Comparison of ENCODE assay signal across 23 cellular contexts in the genomic region with DNA sequence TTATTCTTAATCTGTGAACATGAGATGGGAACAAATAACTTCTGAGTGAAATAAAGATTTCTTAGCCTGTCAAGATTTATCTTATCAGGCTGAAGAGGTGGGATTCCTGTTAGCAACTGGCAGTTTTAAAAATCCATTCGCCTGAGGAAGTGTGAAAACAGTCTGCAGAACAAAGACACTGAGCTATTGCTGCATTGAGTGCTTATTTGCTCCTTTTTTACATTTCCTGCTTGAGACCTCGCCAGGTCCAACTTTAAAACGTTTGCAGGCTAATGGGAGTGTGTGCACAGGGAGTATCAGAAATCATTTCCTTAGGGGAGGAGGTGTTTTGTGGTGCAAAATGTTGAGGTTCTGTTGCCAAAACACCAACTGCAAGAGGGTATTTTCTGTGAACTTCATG.
DNase-seq lines count a peak whose midpoint lies in the region; ATAC-seq, FAIRE-seq and TF ChIP-seq lines count a peak whose summit lies in the region.
"Had no signal": no experiment of that assay in that cellular context is flagged by ENCODE, and none has a peak within 500 bp of the region (broad histone marks: within the 10 kb centered on the region; RNA-seq: fewer than 3 reads in every experiment).

No MANE protein-coding gene starts in this region.

- H3K36me3 Mint-ChIP-seq in activated T-cell treated with anti-CD3 and anti-CD28 coated beads, Interleukin-2, amount 50 U/mL, for 72 hours (ENCODE audit: insufficient read depth in 2 of 2) = no peaks in the 10 kb centered on the region
- H3K36me3 Mint-ChIP-seq: CD8-positive, alpha-beta T cell had no signal

- H3K4me1 Mint-ChIP-seq in activated T-cell treated with anti-CD3 and anti-CD28 coated beads, Interleukin-2, amount 50 U/mL, for 72 hours (ENCODE audit: low read depth) = no peaks in the 10 kb centered on the region

- no peak overlapping the region for H3K18ac ChIP-seq in H1 (ENCODE audit: extremely low read depth, low read length)

- H3K4me1 ChIP-seq in HUES64 (ENCODE audit: insufficient read depth, low read length) (peaks cover 32% of the 10 kb centered on the region), H1 (replicated peaks in 1 of 4; ENCODE audit: control insufficient read depth in 3 of 4, insufficient read depth in 4 of 4, low read length in 3 of 4) (peaks cover 4 to 18% (median 9%) of the 10 kb centered on the region in 4 experiments; a peak in 6 of 7 replicates), ascending aorta (no peaks in the 10 kb centered on the region)
- H3K4me1 ChIP-seq: HAP-1 had no signal

- H2BK15ac ChIP-seq in H1 (ENCODE audit: low read length) = no peak overlapping the region

- no peak for TF ChIP-seq EP300 in H1 (IDR thresholded peaks at IDR 0.05; ENCODE audit: borderline replicate concordance in 1 of 2, low read depth in 2 of 2, low read length in 2 of 2)

- H3K4ac ChIP-seq in H1 (replicated peaks; ENCODE audit: insufficient read length, low read depth, low read length) = no peak overlapping the region

- POLR2A ChIA-PET in H1 (lab: Charles Lee; ENCODE audit: partially characterized antibody) = no interaction called here

- H3K9me3 Mint-ChIP-seq in activated T-cell treated with anti-CD3 and anti-CD28 coated beads, Interleukin-2, amount 50 U/mL, for 72 hours = peaks cover 2 to 5% of the 10 kb centered on the region in 2 donors

- H4K5ac ChIP-seq in H1 (ENCODE audit: insufficient read length, low read depth, low read length) = no peak overlapping the region

- WGBS in HUES64 = 18% methylated on average over 3 of the region's 3 CpGs
- WGBS in H1 (ENCODE audit: extremely low coverage in 1 of 2, insufficient coverage in 1 of 2, insufficient read length in 1 of 2, insufficient replicate concordance in 2 of 2, low coverage in 1 of 2, low lambda C conversion rate in 2 of 2, missing lambda C conversion rate in 1 of 2), 2 experiments = 43% methylated on average over 3 of the region's 3 CpGs; no CpG with 5 or more reads in 1 of the 2 experiments

- H3K27ac Mint-ChIP-seq in activated T-cell treated with anti-CD3 and anti-CD28 coated beads, Interleukin-2, amount 50 U/mL, for 72 hours = no peak overlapping the region
- H3K27ac Mint-ChIP-seq: CD8-positive, alpha-beta T cell; T-helper 1 cell treated with Interleukin-12 subunit alpha and Interleukin-12 subunit beta and Interleukin-4 antibody, amounts not matched to agents 30 μg/mL and 1 μg/mL, for 36 hours had no signal

- H3K79me2 ChIP-seq in H1 (ENCODE audit: control insufficient read depth in 1 of 2, insufficient read depth in 2 of 2, low read length in 2 of 2) = no peaks in the 10 kb centered on the region

- CTCF ChIA-PET in H1 (lab: Charles Lee; ENCODE audit: partially characterized antibody) = interaction anchor here (0.6 kb wide), 1 partner anchor 946 kb away, joined by 4 read pairs; no protein-coding TSS in a partner anchor

- TF ChIP-seq RAD21 in H1 (IDR thresholded peaks at IDR 0.05 in 1 of 2, conservative IDR thresholded peaks at IDR 0.05 in 1 of 2; ENCODE audit: low read depth in 2 of 2, low read length in 2 of 2) = no peak

- H4K8ac ChIP-seq in H1 (ENCODE audit: extremely low read depth, insufficient read depth, low read length) = no peak overlapping the region

- no peak overlapping the region for H3K4me2 ChIP-seq in H1 (ENCODE audit: insufficient read depth in 1 of 2, low read depth in 2 of 2, low read length in 2 of 2)

- no peaks in the 10 kb centered on the region for H3K36me3 ChIP-seq in HUES64 (ENCODE audit: insufficient read depth, low read length)
- H3K36me3 ChIP-seq in H1 (ENCODE audit: control insufficient read depth in 2 of 4, insufficient read depth in 4 of 4, low read length in 3 of 4) = no peaks in the 10 kb centered on the region
- no peaks in the 10 kb centered on the region for H3K36me3 ChIP-seq in ascending aorta
- H3K36me3 ChIP-seq: HAP-1 had no signal

- H3K56ac ChIP-seq in H1 (replicated peaks; ENCODE audit: insufficient read length, low read depth, low read length) = no peak overlapping the region

- no peaks in the 10 kb centered on the region for H3K27me3 Mint-ChIP-seq in activated T-cell treated with anti-CD3 and anti-CD28 coated beads, Interleukin-2, amount 50 U/mL, for 72 hours (ENCODE audit: low read depth)

- FAIRE-seq in H1 (lab: Jason Lieb, UNC) = peak; percentile 19
- FAIRE-seq: HTR-8/SVneo had no signal

- H3K14ac ChIP-seq in H1 (ENCODE audit: insufficient read length) = no peak overlapping the region

- peak; percentile 25 for DNase-seq in NCI-H2029 (lab: John Stamatoyannopoulos, UW)
- DNase-seq in NCI-H2029 treated with DMSO at 0.1 percent for 48 hours (lab: John Stamatoyannopoulos, UW) = no peak
- no peak for DNase-seq in H1 (ENCODE audit: low read depth in 1 of 2, low spot score in 2 of 2)
- DNase-seq in retina = peak; percentile 34
- DNase-seq in ascending aorta (ENCODE audit: low spot score in 2 of 2) = no peak
- no peak for DNase-seq in activated T-cell treated with anti-CD3 and anti-CD28 coated beads, Interleukin-2, amount 50 U/mL, for 72 hours
- no peak for DNase-seq in NCI-H146 (lab: John Stamatoyannopoulos, UW)
- DNase-seq: 8988T; AML-193; Calu3; CD8-positive, alpha-beta T cell; DMS53; Karpas-422; MV-4-11; NCI-H1105 treated with DMSO at 0.1 percent for 48 hours; NCI-H345; NCI-H524; PC-3; Right ventricle myocardium superior had no signal

- H3K4me3 ChIP-seq in HUES64 (ENCODE audit: low read length) = no peak overlapping the region
- H3K4me3 ChIP-seq in H1 (ENCODE audit: extremely low read depth in 1 of 4, insufficient read depth in 2 of 4, low read depth in 3 of 4, low read length in 4 of 4) = no peak overlapping the region
- H3K4me3 ChIP-seq in ascending aorta = no peak overlapping the region
- H3K4me3 ChIP-seq: HAP-1 had no signal

- H2BK12ac ChIP-seq in H1 (ENCODE audit: low read depth, low read length) = 0 out of 2 replicates have a peak overlapping the region, but pooled peaks have one; percentile 51

- no peak overlapping the region for H3K9ac ChIP-seq in HUES64 (ENCODE audit: low read depth, low read length)
- H3K9ac ChIP-seq in H1 (replicated peaks in 1 of 4; ENCODE audit: extremely low read depth in 1 of 4, low read depth in 3 of 4, low read length in 3 of 4) = no peak overlapping the region

- H4K20me1 ChIP-seq in H1 (replicated peaks in 1 of 2; ENCODE audit: control insufficient read depth in 1 of 2, insufficient read depth in 2 of 2, low read length in 2 of 2) = no peaks in the 10 kb centered on the region

- H2BK20ac ChIP-seq in H1 (ENCODE audit: low read length) = no peak overlapping the region

- H3K27me3 ChIP-seq in HUES64 (ENCODE audit: insufficient read depth, low read length) (no peaks in the 10 kb centered on the region), H1 (replicated peaks in 1 of 4; ENCODE audit: control insufficient read depth in 3 of 4, extremely low read depth in 1 of 4, insufficient read depth in 3 of 4, low read length in 3 of 4) (no peaks in the 10 kb centered on the region), ascending aorta (no peaks in the 10 kb centered on the region)

- no peak overlapping the region for H2BK5ac ChIP-seq in H1 (ENCODE audit: low read depth, low read length)

- TF ChIP-seq POLR2A in H1 (IDR thresholded peaks at IDR 0.05; ENCODE audit: control extremely low read depth in 1 of 2, low read depth in 2 of 2, low read length in 2 of 2) = no peak

- intact Hi-C loops in ascending aorta (cut with DNase I) = no loop called here

- no peak for ATAC-seq in activated T-cell treated with anti-CD3 and anti-CD28 coated beads, Interleukin-2, amount 50 U/mL, for 72 hours (replicated peaks in 1 of 2)
- ATAC-seq: CD8-positive, alpha-beta T cell; PC-3 had no signal

- H3K79me1 ChIP-seq in H1 (ENCODE audit: low read depth, low read length) = no peaks in the 10 kb centered on the region

- no peak overlapping the region for H2AK5ac ChIP-seq in H1 (ENCODE audit: low read depth, low read length)

- H3K23me2 ChIP-seq in H1 (ENCODE audit: low read depth, low read length) = peaks cover 19% of the 10 kb centered on the region; the same call in 1 of the 2 replicates

- peak overlapping the region; percentile 7 for H3K27ac ChIP-seq in HUES64 (ENCODE audit: low read depth, low read length)
- no peak overlapping the region for H3K27ac ChIP-seq in H1 (ENCODE audit: low read depth, low read length)
- no peak overlapping the region for H3K27ac ChIP-seq in ascending aorta

- no peaks in the 10 kb centered on the region for H3K9me3 ChIP-seq in HUES64 (ENCODE audit: insufficient read depth, low read depth, low read length)
- no peaks in the 10 kb centered on the region for H3K9me3 ChIP-seq in H1 (ENCODE audit: insufficient read depth in 2 of 2, low read depth in 1 of 2, low read length in 1 of 2)
- H3K9me3 ChIP-seq in ascending aorta = no peaks in the 10 kb centered on the region
- H3K9me3 ChIP-seq: HAP-1 had no signal

- TF ChIP-seq CTCF in H1 (IDR thresholded peaks at IDR 0.05; ENCODE audit: control extremely low read depth in 1 of 3, insufficient read depth in 1 of 3, low read depth in 1 of 3, low read length in 3 of 3) (no peak), ascending aorta (IDR thresholded peaks at IDR 0.05) (no peak)

- H2BK120ac ChIP-seq in H1 (replicated peaks; ENCODE audit: low read depth, low read length) = no peak overlapping the region

- no peak overlapping the region for H3K4me3 Mint-ChIP-seq in activated T-cell treated with anti-CD3 and anti-CD28 coated beads, Interleukin-2, amount 50 U/mL, for 72 hours
- H3K4me3 Mint-ChIP-seq: CD8-positive, alpha-beta T cell; T-helper 1 cell treated with Interleukin-12 subunit alpha and Interleukin-12 subunit beta and Interleukin-4 antibody, amounts not matched to agents 30 μg/mL and 1 μg/mL, for 36 hours had no signal

- 0 out of 2 replicates have a peak overlapping the region, but pooled peaks have one; percentile 44 for H2AFZ ChIP-seq in H1 (ENCODE audit: low read length)

- peak overlapping the region; percentile 63 for H4K91ac ChIP-seq in H1 (replicated peaks; ENCODE audit: insufficient read length, low read length)

- H3K23ac ChIP-seq in H1 (ENCODE audit: insufficient read length) = no peak overlapping the region

TF ChIP-seq in H1, 55 proteins besides CTCF, POLR2A, EP300 and RAD21:
- TF ChIP-seq NRF1 (IDR thresholded peaks at IDR 0.05; ENCODE audit: low read depth, low read length) (no peak), SP1 (IDR thresholded peaks at IDR 0.05; ENCODE audit: low read depth, low read length) (no peak), GABPA (IDR thresholded peaks at IDR 0.05; ENCODE audit: borderline replicate concordance, insufficient read depth, low read length) (no peak), RFX5 (IDR thresholded peaks at IDR 0.05; ENCODE audit: borderline replicate concordance, low read depth, low read length) (no peak)

Comparison
In these comparisons a context has a peak if more than half of its experiments do, and no peak if none do; other contexts are left out.
1. DNase-seq: peak in NCI-H2029 (single experiment) and retina (single experiment); none in NCI-H2029 treated with DMSO at 0.1 percent for 48 hours (single experiment), H1 (0 of 2), ascending aorta (0 of 2), activated T-cell treated with anti-CD3 and anti-CD28 coated beads, Interleukin-2, amount 50 U/mL, for 72 hours (0 of 2) and NCI-H146 (single experiment).